In genomic region chr14:50063876-50064420, GRCh38 we compare ENCODE assay signal across 13 cellular contexts. TPM values are rescaled to one million over a fixed set of nuclear protein-coding genes. Genes with fewer than 3 reads are reported as not detected.
A peak's percentile ranks its signal among the peaks of the same experiment; 100 is the strongest.
DNase-seq lines count a peak whose midpoint lies in the region; ATAC-seq and TF ChIP-seq lines count a peak whose summit lies in the region.
"Had no signal": no experiment of that assay in that cellular context is flagged by ENCODE, and none has a peak within 500 bp of the region (broad histone marks: within the 10 kb centered on the region; RNA-seq: fewer than 3 reads in every experiment).

No MANE protein-coding gene starts in this region.

- peak overlapping the region; percentile 37 for H3K4me3 Mint-ChIP-seq in CD8-positive, alpha-beta T cell
- H3K4me3 Mint-ChIP-seq in IgD-negative memory B cell = peak overlapping the region in 1 of 4 donors; percentile 25
- peak overlapping the region; percentile 93 for H3K4me3 Mint-ChIP-seq in activated T-helper 17 cell treated with anti-CD3 and anti-CD28 coated beads, Interleukin-2, amount 50 U/mL, for 72 hours
- H3K4me3 Mint-ChIP-seq in nephron = no peak overlapping the region
- H3K4me3 Mint-ChIP-seq: HFFc6 had no signal

- H3K9me3 ChIP-seq in CD8-positive, alpha-beta T cell (ENCODE audit: low read length) = no peaks in the 10 kb centered on the region
- H3K9me3 ChIP-seq: body of pancreas, stomach had no signal

- H3K27me3 Mint-ChIP-seq in CD8-positive, alpha-beta T cell (ENCODE audit: low read depth) = no peaks in the 10 kb centered on the region
- H3K27me3 Mint-ChIP-seq in IgD-negative memory B cell (no peaks in the 10 kb centered on the region), nephron (ENCODE audit: low read depth) (peaks cover 10% of the 10 kb centered on the region)
- H3K27me3 Mint-ChIP-seq in activated T-helper 17 cell treated with anti-CD3 and anti-CD28 coated beads, Interleukin-2, amount 50 U/mL, for 72 hours = no peaks in the 10 kb centered on the region

- H3K27ac ChIP-seq in CD8-positive, alpha-beta T cell (ENCODE audit: low read depth, low read length) = peak overlapping the region; percentile 24
- H3K27ac ChIP-seq: body of pancreas had no signal

- no peaks in the 10 kb centered on the region for H3K36me3 ChIP-seq in CD8-positive, alpha-beta T cell (ENCODE audit: insufficient read depth, low read length)
- H3K36me3 ChIP-seq: stomach had no signal

- TF ChIP-seq CTCF in CD8-positive, alpha-beta T cell (IDR thresholded peaks at IDR 0.05) = no peak
- no peak for TF ChIP-seq CTCF in nephron (IDR thresholded peaks at IDR 0.05; ENCODE audit: unreplicated experiment in 3 of 3)

- H3K27ac Mint-ChIP-seq in CD8-positive, alpha-beta T cell = peak overlapping the region; percentile 99
- H3K27ac Mint-ChIP-seq in IgD-negative memory B cell = peak overlapping the region; percentile 86 to 100 (median 98)
- H3K27ac Mint-ChIP-seq in activated T-helper 17 cell treated with anti-CD3 and anti-CD28 coated beads, Interleukin-2, amount 50 U/mL, for 72 hours = peak overlapping the region; percentile 99
- H3K27ac Mint-ChIP-seq in nephron = peak overlapping the region in 2 of 3 experiments; percentile 35 to 92

- peaks cover 75% of the 10 kb centered on the region for H3K4me1 Mint-ChIP-seq in CD8-positive, alpha-beta T cell (ENCODE audit: low read depth)
- H3K4me1 Mint-ChIP-seq in IgD-negative memory B cell (peaks cover 21 to 69% (median 42%) of the 10 kb centered on the region in 3 donors), nephron (peaks cover 17% of the 10 kb centered on the region)
- peaks cover 58% of the 10 kb centered on the region for H3K4me1 Mint-ChIP-seq in activated T-helper 17 cell treated with anti-CD3 and anti-CD28 coated beads, Interleukin-2, amount 50 U/mL, for 72 hours

- H3K9me3 Mint-ChIP-seq in CD8-positive, alpha-beta T cell = no peaks in the 10 kb centered on the region
- H3K9me3 Mint-ChIP-seq in IgD-negative memory B cell = no peaks in the 10 kb centered on the region
- H3K9me3 Mint-ChIP-seq in activated T-helper 17 cell treated with anti-CD3 and anti-CD28 coated beads, Interleukin-2, amount 50 U/mL, for 72 hours = no peaks in the 10 kb centered on the region
- no peaks in the 10 kb centered on the region for H3K9me3 Mint-ChIP-seq in nephron
- H3K9me3 Mint-ChIP-seq: HFFc6 had no signal

- POLR2A ChIA-PET in CD8-positive, alpha-beta T cell (lab: Charles Lee) = interaction anchor here (0.6 to 6.0 kb wide), 12 partner anchors 18 to 211 kb away, joined by 3 to 71 read pairs (median 4); partner anchors contain the start of gene NEMF

- DNase-seq in CD8-positive, alpha-beta T cell = peak in 1 of 7 experiments; percentile 48
- DNase-seq in Right ventricle myocardium inferior (ENCODE audit: missing footprints) = no peak
- DNase-seq in left lobe of liver (ENCODE audit: low spot score) = no peak
- no peak for DNase-seq in NCI-H2029 (lab: John Stamatoyannopoulos, UW)
- DNase-seq: body of pancreas; foreskin keratinocyte; HFFc6; NCI-H446; stimulated activated CD4-positive, alpha-beta T cell treated with anti-CD3 and anti-CD28 coated beads, Interleukin-4, amount 100 ng/mL, for 24 hours; stomach had no signal

- no peaks in the 10 kb centered on the region for H3K27me3 ChIP-seq in CD8-positive, alpha-beta T cell (ENCODE audit: insufficient read depth, low read length)
- H3K27me3 ChIP-seq: body of pancreas, foreskin keratinocyte, stomach had no signal

- CTCF ChIA-PET in CD8-positive, alpha-beta T cell (lab: Charles Lee) = interaction anchor here (0.9 to 4.6 kb wide), 6 partner anchors 19 to 199 kb away, joined by 3 to 77 read pairs (median 4); no protein-coding TSS in a partner anchor

- H3K4me3 ChIP-seq in CD8-positive, alpha-beta T cell (ENCODE audit: low read depth, low read length) = no peak overlapping the region
- H3K4me3 ChIP-seq: body of pancreas, stomach had no signal

- H3K36me3 Mint-ChIP-seq in CD8-positive, alpha-beta T cell = peaks cover 11% of the 10 kb centered on the region
- H3K36me3 Mint-ChIP-seq in IgD-negative memory B cell (peaks cover 3% of the 10 kb centered on the region), nephron (ENCODE audit: low read depth) (no peaks in the 10 kb centered on the region)
- H3K36me3 Mint-ChIP-seq in activated T-helper 17 cell treated with anti-CD3 and anti-CD28 coated beads, Interleukin-2, amount 50 U/mL, for 72 hours (ENCODE audit: low read depth) = peaks cover 45% of the 10 kb centered on the region

- H3K4me1 ChIP-seq in CD8-positive, alpha-beta T cell (ENCODE audit: insufficient read depth, low read length) = peaks cover 68% of the 10 kb centered on the region

- intact Hi-C loops in CD8-positive, alpha-beta T cell (cut with DNase I, micrococcal nuclease) = loop anchor here (2.0 to 5.0 kb wide), 3 partner anchors 171 to 201 kb away; partner anchors contain the start of gene ARF6 (in 1 of the 2)
- intact Hi-C loops in Right ventricle myocardium inferior (cut with DNase I) = no loop called here

- ATAC-seq in CD8-positive, alpha-beta T cell = no peak
- ATAC-seq in activated T-helper 17 cell treated with anti-CD3 and anti-CD28 coated beads, Interleukin-2, amount 50 U/mL, for 72 hours (replicated peaks) = no peak
- ATAC-seq in Right ventricle myocardium inferior = no peak
- ATAC-seq in left lobe of liver = no peak
- ATAC-seq: body of pancreas, foreskin keratinocyte had no signal

RNA-seq across cellular contexts. Expression of gene VCPKMT, which starts 52.4 kb away (rescaled TPM):
- 10 to 100 TPM; 38.2 to 39.6 TPM for total RNA-seq in CD8-positive, alpha-beta T cell
- polyA plus RNA-seq in IgD-negative memory B cell = 14.0 TPM
- 10 to 100 TPM in 1 of 2 donors, 1 to 10 TPM in 1; 8.2 to 11.4 TPM for total RNA-seq in activated T-helper 17 cell treated with anti-CD3 and anti-CD28 coated beads, Interleukin-2, amount 50 U/mL, for 72 hours
- total RNA-seq in Right ventricle myocardium inferior (3.2 TPM), left lobe of liver (3.8 TPM)

Comparison
In these comparisons a context has a peak if more than half of its experiments do, and no peak if none do; other contexts are left out.
1. H3K4me3 Mint-ChIP-seq: peak in CD8-positive, alpha-beta T cell (single experiment) and activated T-helper 17 cell treated with anti-CD3 and anti-CD28 coated beads, Interleukin-2, amount 50 U/mL, for 72 hours (single experiment); none in nephron (0 of 3).
2. Peak in every context shown above with its lines, with median percentiles within 50 percentile points of each other: H3K27ac Mint-ChIP-seq.